Comparison of ENCODE assay signal across 24 cellular contexts in genomic region chr5:17996002-17996401, GRCh38.
A peak's percentile ranks its signal among the peaks of the same experiment; 100 is the strongest.
DNase-seq lines count a peak whose midpoint lies in the region; ATAC-seq, FAIRE-seq and TF ChIP-seq lines count a peak whose summit lies in the region.
"Had no signal": no experiment of that assay in that cellular context is flagged by ENCODE, and none has a peak within 500 bp of the region (broad histone marks: within the 10 kb centered on the region; RNA-seq: fewer than 3 reads in every experiment).

No MANE protein-coding gene starts in this region.

- no peak overlapping the region for H2BK20ac ChIP-seq in IMR-90 (ENCODE audit: low read depth, low read length)

- H3K4me3 ChIP-seq in A549 (no peak overlapping the region), IMR-90 (ENCODE audit: insufficient read depth, low read depth, low read length) (no peak overlapping the region), K562 (no peak overlapping the region), dorsolateral prefrontal cortex (no peak overlapping the region)

- no peak for TF ChIP-seq EP300 in A549 (IDR thresholded peaks at IDR 0.05)
- TF ChIP-seq EP300 in K562 (IDR thresholded peaks at IDR 0.05; ENCODE audit: low read length), result no peak

- no peak overlapping the region for H4K5ac ChIP-seq in IMR-90 (ENCODE audit: low read depth, low read length)

- no peak overlapping the region for H4K91ac ChIP-seq in IMR-90 (ENCODE audit: insufficient read depth, low read depth, low read length)

- H3K9me1 ChIP-seq in IMR-90 (ENCODE audit: insufficient read depth, low read length) (no peaks in the 10 kb centered on the region), K562 (ENCODE audit: control insufficient read depth, insufficient read depth, low read length) (no peaks in the 10 kb centered on the region)

- no peaks in the 10 kb centered on the region for H3K27me3 ChIP-seq in IMR-90 (ENCODE audit: control insufficient read depth, insufficient read depth, low read length)
- H3K27me3 ChIP-seq in K562 (ENCODE audit: control insufficient read depth in 2 of 2, insufficient read depth in 2 of 2, low read length in 2 of 2), result no peaks in the 10 kb centered on the region
- H3K27me3 ChIP-seq in dorsolateral prefrontal cortex, result no peaks in the 10 kb centered on the region

- TF ChIP-seq RAD21 in A549 (conservative IDR thresholded peaks at IDR 0.05 in 1 of 2, IDR thresholded peaks at IDR 0.05 in 1 of 2) (no peak), IMR-90 (IDR thresholded peaks at IDR 0.05; ENCODE audit: low read length) (no peak), K562 (CRISPR knock-in tag; conservative IDR thresholded peaks at IDR 0.05 in 1 of 2, IDR thresholded peaks at IDR 0.05 in 1 of 2) (no peak)

- intact Hi-C loops in IMR-90 (cut with micrococcal nuclease) (no loop called here), K562 (cut with micrococcal nuclease) (no loop called here), dorsolateral prefrontal cortex (cut with DNase I) (no loop called here)

- ATAC-seq in A549 (no peak), IMR-90 (ENCODE audit: low read depth) (no peak), K562 (no peak)

- H3K9ac ChIP-seq in IMR-90 (ENCODE audit: low read depth, low read length) (no peak overlapping the region), K562 (ENCODE audit: insufficient read depth in 1 of 2, low read depth in 2 of 2, low read length in 2 of 2) (no peak overlapping the region)

- peaks cover 12% of the 10 kb centered on the region; the same call in 2 of the 3 replicates for H3K4me1 ChIP-seq in A549
- H3K4me1 ChIP-seq in IMR-90 (ENCODE audit: control insufficient read depth, insufficient read depth, low read length), result no peaks in the 10 kb centered on the region
- no peaks in the 10 kb centered on the region for H3K4me1 ChIP-seq in K562 (replicated peaks in 1 of 2; ENCODE audit: control insufficient read depth in 2 of 2, insufficient read depth in 2 of 2, low read length in 2 of 2)
- H3K4me1 ChIP-seq: Caco-2 had no signal

- H2AK9ac ChIP-seq in IMR-90 (replicated peaks; ENCODE audit: low read depth, low read length, poor library complexity), result no peak overlapping the region

- no peak for TF ChIP-seq POLR2A in A549 (IDR thresholded peaks at IDR 0.05; ENCODE audit: low read length)
- no peak for TF ChIP-seq POLR2A in IMR-90 (IDR thresholded peaks at IDR 0.05; ENCODE audit: low read depth, low read length)
- no peak for TF ChIP-seq POLR2A in K562 (conservative IDR thresholded peaks at IDR 0.05)

- no peaks in the 10 kb centered on the region for H4K20me1 ChIP-seq in IMR-90 (ENCODE audit: insufficient read depth, low read length)
- H4K20me1 ChIP-seq in K562 (replicated peaks; ENCODE audit: control insufficient read depth, insufficient read depth, low read length), result no peaks in the 10 kb centered on the region

- H3K79me1 ChIP-seq in IMR-90 (ENCODE audit: low read depth in 1 of 2, low read length in 2 of 2), result no peaks in the 10 kb centered on the region

- H3K4ac ChIP-seq in IMR-90 (ENCODE audit: low read depth, low read length), result no peak overlapping the region

- H3K18ac ChIP-seq in IMR-90 (ENCODE audit: low read depth, low read length), result no peak overlapping the region

- no peak overlapping the region for H3K27ac ChIP-seq in A549
- no peak overlapping the region for H3K27ac ChIP-seq in IMR-90 (ENCODE audit: insufficient read depth, low read length)
- no peak overlapping the region for H3K27ac ChIP-seq in K562 (ENCODE audit: extremely low read depth, low read depth, low read length)
- H3K27ac ChIP-seq in dorsolateral prefrontal cortex, result no peak overlapping the region
- H3K27ac ChIP-seq: HL-60, RWPE1 had no signal

- H3K4me2 ChIP-seq in A549 (peak overlapping the region; percentile 25), IMR-90 (ENCODE audit: low read depth, low read length) (no peak overlapping the region), K562 (ENCODE audit: insufficient read depth, low read length) (no peak overlapping the region)

- CTCF ChIA-PET in A549 (lab: Yijun Ruan, JAX) (no interaction called here), IMR-90 (lab: Yijun Ruan, JAX) (no interaction called here), K562 (lab: Yijun Ruan, JAX; ENCODE audit: low intra/inter-chr PET ratio) (no interaction called here)

- FAIRE-seq in A549 (lab: Jason Lieb, UNC), result no peak
- FAIRE-seq in K562 (lab: Jason Lieb, UNC), result no peak
- FAIRE-seq: A204.1, GM12891 had no signal

- no peak overlapping the region for H4K8ac ChIP-seq in IMR-90 (ENCODE audit: low read depth in 2 of 2, low read length in 2 of 2)

- in situ Hi-C loops in IMR-90 (cut with MboI; ENCODE audit: low sequenced_read_pairs) (no loop called here), K562 (cut with MboI) (no loop called here), G401 (cut with HindIII; ENCODE audit: low sequenced_read_pairs) (no loop called here)

- H3K56ac ChIP-seq in IMR-90 (ENCODE audit: extremely low read depth, insufficient read depth, low read length), result no peak overlapping the region

- no peak overlapping the region for H3K14ac ChIP-seq in IMR-90 (replicated peaks; ENCODE audit: low read depth, low read length)

- BruUV-seq in IMR-90 (replicated peaks; lab: Mats Ljungman, UMichigan), result no TSS peak
- no TSS peak for BruUV-seq in K562 (replicated peaks; lab: Mats Ljungman, UMichigan)

- H2AK5ac ChIP-seq in IMR-90 (ENCODE audit: low read depth, low read length), result no peak overlapping the region

- H2AFZ ChIP-seq in IMR-90 (replicated peaks; ENCODE audit: low read length, poor library complexity), result no peak overlapping the region
- H2AFZ ChIP-seq in K562 (ENCODE audit: low read depth, low read length), result no peak overlapping the region

- DNase-seq in A549 (ENCODE audit: low read depth in 1 of 2, low spot score in 1 of 2) (peak in 1 of 2 experiments; percentile 44), IMR-90 (no peak), NCI-H748 (lab: John Stamatoyannopoulos, UW; ENCODE audit: unreplicated experiment) (peak; percentile 89), K562 (ENCODE audit: extremely low read depth in 1 of 4, low spot score in 3 of 4) (no peak), superior temporal gyrus (ENCODE audit: extremely low spot score) (no peak), dorsolateral prefrontal cortex (no peak), G401 (ENCODE audit: low spot score) (no peak)
- DNase-seq: C1 segment of cervical spinal cord; Caco-2; CD4-positive, alpha-beta memory T cell; DMS79; EL; GF-D8; GOT3; HCEC 1CT; Kasumi-1; NCI-H1436; NCI-H526; SHP77; T-helper 1 cell had no signal

- TF ChIP-seq CTCF in A549 (IDR thresholded peaks at IDR 0.05) (no peak), IMR-90 (conservative IDR thresholded peaks at IDR 0.05; ENCODE audit: low read depth, low read length) (no peak), K562 (IDR thresholded peaks at IDR 0.05 in 2 of 3, conservative IDR thresholded peaks at IDR 0.05 in 1 of 3; ENCODE audit: insufficient read depth in 2 of 3, low read depth in 1 of 3, low read length in 3 of 3) (no peak), dorsolateral prefrontal cortex (IDR thresholded peaks at IDR 0.05 in 54 of 56, conservative IDR thresholded peaks at IDR 0.05 in 2 of 56; ENCODE audit: low read depth in 1 of 56, partially characterized antibody in 56 of 56) (no peak)

- 3% methylated on average over 3 of the region's 3 CpGs for WGBS in A549 (ENCODE audit: missing lambda C conversion rate)
- no CpG with 5 or more reads among the region's 3 CpGs for WGBS in IMR-90 (ENCODE audit: extremely low coverage in 2 of 2, insufficient read length in 1 of 2), 2 experiments
- WGBS in K562 (ENCODE audit: insufficient coverage, low coverage, missing lambda C conversion rate), result 0% methylated on average over 3 of the region's 3 CpGs

- H2BK5ac ChIP-seq in IMR-90 (ENCODE audit: low read depth, low read length, poor library complexity, severe bottlenecking), result no peak overlapping the region

- no peak overlapping the region for H2BK15ac ChIP-seq in IMR-90 (ENCODE audit: low read depth, low read length)

- no peaks in the 10 kb centered on the region for H3K79me2 ChIP-seq in K562 (ENCODE audit: control insufficient read depth, insufficient read depth, low read length)

- no peak overlapping the region for H3K23ac ChIP-seq in IMR-90 (ENCODE audit: low read depth, low read length)

- H3K36me3 ChIP-seq in IMR-90 (ENCODE audit: control insufficient read depth, insufficient read depth, low read length), result no peaks in the 10 kb centered on the region
- no peaks in the 10 kb centered on the region for H3K36me3 ChIP-seq in K562 (ENCODE audit: control insufficient read depth, insufficient read depth, low read length)

- H2BK120ac ChIP-seq in IMR-90 (ENCODE audit: low read depth, low read length), result no peak overlapping the region

- POLR2A ChIA-PET in A549 (lab: Yijun Ruan, JAX) (no interaction called here), IMR-90 (lab: Charles Lee; ENCODE audit: unreplicated experiment) (no interaction called here), K562 (lab: Yijun Ruan, JAX) (no interaction called here)

- H3K9me3 ChIP-seq in A549 (no peaks in the 10 kb centered on the region), IMR-90 (ENCODE audit: control insufficient read depth, insufficient read depth, low read length) (no peaks in the 10 kb centered on the region), K562 (replicated peaks; ENCODE audit: control insufficient read depth, insufficient read depth, low read depth, low read length) (no peaks in the 10 kb centered on the region; the same call in 1 of the 2 replicates)
- H3K9me3 ChIP-seq: Caco-2 had no signal

- dilution Hi-C loops in IMR-90 (cut with HindIII; ENCODE audit: low sequenced_read_pairs, unreplicated experiment), result no loop called here

TF ChIP-seq in A549, 52 proteins besides CTCF, POLR2A, EP300 and RAD21 (continues in another document):
- TF ChIP-seq HOXB5 (CRISPR knock-in tag; IDR thresholded peaks at IDR 0.05) (no peak), EHF (CRISPR knock-in tag; IDR thresholded peaks at IDR 0.05) (no peak), HOXA7 (CRISPR knock-in tag; IDR thresholded peaks at IDR 0.05) (no peak)

TF ChIP-seq in IMR-90, 13 proteins besides CTCF, POLR2A, EP300 and RAD21:
- no peak for TF ChIP-seq MAFK (IDR thresholded peaks at IDR 0.05; ENCODE audit: low read depth, low read length)
- TF ChIP-seq NFE2L2 (IDR thresholded peaks at IDR 0.05; ENCODE audit: low read depth, low read length), result peak; percentile 57
TF ChIP-seq in IMR-90: peak in this region for 1.

TF ChIP-seq in K562, 482 proteins besides CTCF, POLR2A, EP300 and RAD21:
- TF ChIP-seq RBM17 (IDR thresholded peaks at IDR 0.05; ENCODE audit: borderline replicate concordance, low read depth, low read length), result no peak
- peak; percentile 2; the same call in 1 of the 2 replicates for TF ChIP-seq MAFF (IDR thresholded peaks at IDR 0.05; ENCODE audit: low read length)
- TF ChIP-seq MAFG (tag; conservative IDR thresholded peaks at IDR 0.05), result 0 out of 2 replicates have a peak, but pooled peaks have one; percentile 13
- TF ChIP-seq HNRNPH1 (optimal IDR thresholded peaks at IDR 0.05; ENCODE audit: low read depth, low read length), result no peak
- TF ChIP-seq NFE2 (IDR thresholded peaks at IDR 0.05; ENCODE audit: low read depth), result 0 out of 2 replicates have a peak, but pooled peaks have one; percentile 9

Comparison
In these comparisons a context has a peak if more than half of its experiments do, and no peak if none do; other contexts are left out.
1. Of the 35 proteins assayed by ChIP-seq in both K562 and A549: peak only in K562: none; only in A549: JUNB and MAFK; in both: none; in neither: 32; mixed calls (peak in some experiments, not most) for 1.